ENCODE assay signal across 9 cellular contexts in genomic region chr2:141911485-141912066, GRCh38.
DNase-seq lines count a peak whose midpoint lies in the region; ATAC-seq and TF ChIP-seq lines count a peak whose summit lies in the region.
"Had no signal": no experiment of that assay in that cellular context is flagged by ENCODE, and none has a peak within 500 bp of the region (broad histone marks: within the 10 kb centered on the region; RNA-seq: fewer than 3 reads in every experiment).

No MANE protein-coding gene starts in this region.

- H3K36me3 Mint-ChIP-seq in brain (peaks cover 5% of the 10 kb centered on the region), neural crest cell (ENCODE audit: low read depth) (peaks cover 6% of the 10 kb centered on the region)
- no peaks in the 10 kb centered on the region for H3K36me3 Mint-ChIP-seq in CD8-positive, alpha-beta memory T cell
- H3K36me3 Mint-ChIP-seq: CD4-positive, CD25-positive, alpha-beta regulatory T cell had no signal

- peak; percentile 18 for DNase-seq in NCI-H2196 (lab: John Stamatoyannopoulos, UW; ENCODE audit: unreplicated experiment)
- DNase-seq in NCI-H2196 treated with DMSO at 0.1 percent for 48 hours (lab: John Stamatoyannopoulos, UW; ENCODE audit: unreplicated experiment), result no peak
- peak; percentile 39 for DNase-seq in LNCaP clone FGC (ENCODE audit: low read depth)
- peak; percentile 10 for DNase-seq in neural crest cell (ENCODE audit: low read depth, low spot score)
- DNase-seq in CD8-positive, alpha-beta memory T cell, result no peak
- DNase-seq in NCI-H2227 (lab: John Stamatoyannopoulos, UW; ENCODE audit: unreplicated experiment), result no peak

- CTCF ChIA-PET in CD8-positive, alpha-beta memory T cell (lab: Charles Lee), result no interaction called here

- H3K27me3 ChIP-seq in CD8-positive, alpha-beta memory T cell (ENCODE audit: insufficient read depth, low read length, poor library complexity, severe bottlenecking), result no peaks in the 10 kb centered on the region

- no peaks in the 10 kb centered on the region for H3K4me1 ChIP-seq in CD8-positive, alpha-beta memory T cell (ENCODE audit: insufficient read depth, low read length)

- H3K4me3 Mint-ChIP-seq in brain (no peak overlapping the region), neural crest cell (no peak overlapping the region)
- no peak overlapping the region for H3K4me3 Mint-ChIP-seq in CD8-positive, alpha-beta memory T cell
- H3K4me3 Mint-ChIP-seq: CD4-positive, CD25-positive, alpha-beta regulatory T cell had no signal

- no peaks in the 10 kb centered on the region for H3K36me3 ChIP-seq in CD8-positive, alpha-beta memory T cell (ENCODE audit: insufficient read depth, low read length)

- TF ChIP-seq CTCF in LNCaP clone FGC (IDR thresholded peaks at IDR 0.05; ENCODE audit: control insufficient read depth, extremely low read depth, insufficient read depth) (0 out of 2 replicates have a peak, but pooled peaks have one; percentile 5), brain (conservative IDR thresholded peaks at IDR 0.05) (peak; percentile 24 to 60), neural crest cell (conservative IDR thresholded peaks at IDR 0.05) (peak; percentile 65)

- H3K27me3 Mint-ChIP-seq in brain (no peaks in the 10 kb centered on the region), neural crest cell (ENCODE audit: low read depth) (no peaks in the 10 kb centered on the region)
- H3K27me3 Mint-ChIP-seq in CD8-positive, alpha-beta memory T cell, result no peaks in the 10 kb centered on the region
- H3K27me3 Mint-ChIP-seq: CD4-positive, CD25-positive, alpha-beta regulatory T cell had no signal

- POLR2A ChIA-PET in CD8-positive, alpha-beta memory T cell (lab: Charles Lee), result no interaction called here

- H3K4me1 Mint-ChIP-seq in brain (no peaks in the 10 kb centered on the region), neural crest cell (no peaks in the 10 kb centered on the region)
- no peaks in the 10 kb centered on the region for H3K4me1 Mint-ChIP-seq in CD8-positive, alpha-beta memory T cell
- H3K4me1 Mint-ChIP-seq: CD4-positive, CD25-positive, alpha-beta regulatory T cell had no signal

- peaks cover 7 to 31% (median 19%) of the 10 kb centered on the region in 5 experiments for H3K9me3 Mint-ChIP-seq in brain
- H3K9me3 Mint-ChIP-seq in neural crest cell, result peaks cover 12% of the 10 kb centered on the region
- H3K9me3 Mint-ChIP-seq in CD8-positive, alpha-beta memory T cell, result peaks cover 8 to 33% (median 13%) of the 10 kb centered on the region in 5 donors

- ATAC-seq in GM21723 (IDR thresholded peaks at IDR 0.05; ENCODE audit: unreplicated experiment), result peak; percentile 88

- no peak overlapping the region for H3K27ac ChIP-seq in CD8-positive, alpha-beta memory T cell (ENCODE audit: low read depth, low read length)

- H3K9me3 ChIP-seq in CD8-positive, alpha-beta memory T cell (ENCODE audit: low read length), result no peaks in the 10 kb centered on the region

- no peak overlapping the region for H3K4me3 ChIP-seq in LNCaP clone FGC (ENCODE audit: low read depth, low read length)
- no peak overlapping the region for H3K4me3 ChIP-seq in CD8-positive, alpha-beta memory T cell (ENCODE audit: low read length)

- H3K27ac Mint-ChIP-seq in brain (no peak overlapping the region), neural crest cell (ENCODE audit: unreplicated experiment) (no peak overlapping the region)
- H3K27ac Mint-ChIP-seq in CD8-positive, alpha-beta memory T cell, result no peak overlapping the region
- H3K27ac Mint-ChIP-seq: CD4-positive, CD25-positive, alpha-beta regulatory T cell had no signal

Comparison
In these comparisons a context has a peak if more than half of its experiments do, and no peak if none do; other contexts are left out.
1. DNase-seq: peak in NCI-H2196 (single experiment), LNCaP clone FGC (single experiment) and neural crest cell (single experiment); none in NCI-H2196 treated with DMSO at 0.1 percent for 48 hours (single experiment), CD8-positive, alpha-beta memory T cell (0 of 5) and NCI-H2227 (single experiment).
2. CTCF ChIP-seq: peak in every context shown above with its lines; median percentile 65 in neural crest cell; 42 in brain; 5 in LNCaP clone FGC.